In genomic region chr22:43053176-43053575, GRCh38 we compare ENCODE assay signal across 1 cellular context.
TF ChIP-seq lines count a peak whose summit lies in the region.

No MANE protein-coding gene starts in this region.

TF ChIP-seq in WTC11, 78 proteins besides CTCF, POLR2A, EP300 and RAD21 (continued from another document):
- TF ChIP-seq ARID4B (CRISPR knock-in tag; IDR thresholded peaks at IDR 0.05; ENCODE audit: borderline replicate concordance) (no peak), ESRRA (CRISPR knock-in tag; IDR thresholded peaks at IDR 0.05; ENCODE audit: borderline replicate concordance) (no peak)
TF ChIP-seq in WTC11: peak in this region for 0.
